Comparison of ENCODE assay signal across 8 cellular contexts in genomic region chr5:159094745-159095144, GRCh38. TPM values are rescaled to one million over a fixed set of nuclear protein-coding genes. Genes with fewer than 3 reads are reported as not detected.
DNase-seq lines count a peak whose midpoint lies in the region; ATAC-seq and TF ChIP-seq lines count a peak whose summit lies in the region.

No MANE protein-coding gene starts in this region.

- no peak for ATAC-seq in HG02870 (IDR thresholded peaks at IDR 0.05; ENCODE audit: unreplicated experiment)

- in situ Hi-C loops in GM13977 (cut with MboI; ENCODE audit: low pct_unique_long_range_greater_than_20kb, low sequenced_read_pairs, unreplicated experiment), result no loop called here

- DNase-seq in A172 (ENCODE audit: low spot score), result peak; percentile 79
- DNase-seq in GM13977 (ENCODE audit: low spot score), result peak; percentile 67
- DNase-seq in NCI-H2227 treated with DMSO at 0.1 percent for 48 hours (lab: John Stamatoyannopoulos, UW), result peak; percentile 71
- DNase-seq in activated T-cell treated with anti-CD3 and anti-CD28 coated beads for 1 hour (ENCODE audit: low read depth), result peak; percentile 48
- DNase-seq in glomerular visceral epithelial cell (ENCODE audit: extremely low spot score), result peak; percentile 40
- peak; percentile 66 for DNase-seq in stimulated activated CD4-positive, alpha-beta T cell treated with anti-CD3 and anti-CD28 coated beads, Interleukin-15, amount 100 ng/mL, for 24 hours
- DNase-seq in OCI-M2 (lab: John Stamatoyannopoulos, UW; ENCODE audit: unreplicated experiment), result no peak

- TF ChIP-seq CTCF in GM13977 (IDR thresholded peaks at IDR 0.05; ENCODE audit: extremely low read depth, insufficient read depth, missing control alignments), result no peak

RNA-seq across cellular contexts. Expression of gene EBF1, which starts 5.0 kb away (rescaled TPM):
- total RNA-seq in A172 (2014; rRNA removed; shearing (Covaris generic)), result 1.6 and 2.1 TPM in 2 replicates
